9 cellular contexts compared by ENCODE assay signal in genomic region chr1:54980528-54981241, GRCh38. TPM values are rescaled to one million over a fixed set of nuclear protein-coding genes. Genes with fewer than 3 reads are reported as not detected.
DNase-seq lines count a peak whose midpoint lies in the region; ATAC-seq and TF ChIP-seq lines count a peak whose summit lies in the region.
"Had no signal": no experiment of that assay in that cellular context is flagged by ENCODE, and none has a peak within 500 bp of the region (broad histone marks: within the 10 kb centered on the region; RNA-seq: fewer than 3 reads in every experiment).

Gene TMEM61, plus strand, starts transcription at chr1:54980628. Its CDS starts 438 bp downstream, at chr1:54981066.

- CTCF ChIA-PET in HEK293 (lab: Yijun Ruan, JAX): no interaction called here

- H3K27me3 ChIP-seq in iPS-15b (ENCODE audit: control insufficient read depth, insufficient read depth, low read length): peaks cover 21% of the 10 kb centered on the region
- peaks cover 8 to 24% (median 19%) of the 10 kb centered on the region in 3 donors for H3K27me3 ChIP-seq in skeletal muscle tissue (ENCODE audit: control insufficient read depth in 3 of 3, insufficient read depth in 3 of 3, low read length in 3 of 3)

- H3K27ac ChIP-seq in HEK293 (ENCODE audit: extremely low read depth, low read depth, low read length) (no peak within 1 kb of the TSS), skeletal muscle tissue (ENCODE audit: low read depth, low read length) (no peak within 1 kb of the TSS)

- POLR2A ChIA-PET in HEK293 (lab: Yijun Ruan, JAX): no interaction called here

- ATAC-seq in GM18868 (IDR thresholded peaks at IDR 0.05; ENCODE audit: unreplicated experiment) (no peak), GM19397 (IDR thresholded peaks at IDR 0.05; ENCODE audit: unreplicated experiment) (no peak)

- H3K4me1 ChIP-seq in HEK293 (ENCODE audit: control insufficient read depth, insufficient read depth, low read length) (peaks cover 5% of the 10 kb centered on the region; the same call in 1 of the 2 replicates), iPS-15b (ENCODE audit: control insufficient read depth, insufficient read depth, low read length) (no peaks in the 10 kb centered on the region), skeletal muscle tissue (ENCODE audit: control insufficient read depth in 3 of 3, insufficient read depth in 3 of 3, low read length in 3 of 3) (peaks cover 0 to 4% (median 0%) of the 10 kb centered on the region in 3 donors)

- H3K9me3 ChIP-seq in HEK293 (ENCODE audit: control insufficient read depth, insufficient read depth, low read depth, low read length): no peaks in the 10 kb centered on the region
- no peaks in the 10 kb centered on the region for H3K9me3 ChIP-seq in iPS-15b (ENCODE audit: control insufficient read depth, insufficient read depth, low read length)
- H3K9me3 ChIP-seq in skeletal muscle tissue (ENCODE audit: control insufficient read depth in 3 of 3, low read length in 3 of 3): no peaks in the 10 kb centered on the region

- in situ Hi-C loops in astrocyte of the spinal cord (cut with HindIII; ENCODE audit: low sequenced_read_pairs): no loop called here

- H3K36me3 ChIP-seq in HEK293 (ENCODE audit: control insufficient read depth in 2 of 2, insufficient read depth in 1 of 2, low read length in 2 of 2): no peaks in the 10 kb centered on the region
- no peaks in the 10 kb centered on the region for H3K36me3 ChIP-seq in iPS-15b (ENCODE audit: control insufficient read depth, insufficient read depth, low read length)
- H3K36me3 ChIP-seq in skeletal muscle tissue (ENCODE audit: control insufficient read depth in 3 of 3, insufficient read depth in 3 of 3, low read length in 3 of 3): no peaks in the 10 kb centered on the region

- no peak for TF ChIP-seq CTCF in HEK293 (tag by site-specific recombination; IDR thresholded peaks at IDR 0.05)
- no peak for TF ChIP-seq CTCF in astrocyte of the spinal cord (IDR thresholded peaks at IDR 0.05; ENCODE audit: low read depth, low read length)

- H3K9ac ChIP-seq in iPS-15b (ENCODE audit: low read depth, low read length) (no peak within 1 kb of the TSS), skeletal muscle tissue (ENCODE audit: low read depth in 1 of 3, low read length in 3 of 3) (peak within 1 kb of the TSS in 2 of 3 donors; percentile 61 to 68)

- DNase-seq in astrocyte of the spinal cord (ENCODE audit: low read depth, low spot score) (no peak), hippocampal formation (lab: John Stamatoyannopoulos, UW) (no peak)
- DNase-seq in stimulated activated CD8-positive, alpha-beta memory T cell treated with anti-CD3 and anti-CD28 coated beads, Interleukin-4, amount 100 ng/mL, for 48 hours: no peak

- H3K4me3 ChIP-seq in HEK293 (ENCODE audit: low read depth, low read length) (peak within 1 kb of the TSS; percentile 13), astrocyte of the spinal cord (ENCODE audit: low read depth, low read length) (peak within 1 kb of the TSS; percentile 13), iPS-15b (ENCODE audit: low read depth, low read length) (peak within 1 kb of the TSS; percentile 36), skeletal muscle tissue (ENCODE audit: low read length in 3 of 3) (peak within 1 kb of the TSS; percentile 57 to 64 (median 59))

TF ChIP-seq in HEK293, 187 proteins besides CTCF, POLR2A, EP300 and RAD21:
- TF ChIP-seq KLF10 (tag by site-specific recombination; IDR thresholded peaks at IDR 0.05) (no peak), ZNF488 (tag by site-specific recombination; IDR thresholded peaks at IDR 0.05) (no peak), ZNF677 (tag by site-specific recombination; IDR thresholded peaks at IDR 0.05) (no peak), YY1 (tag by site-specific recombination; IDR thresholded peaks at IDR 0.05) (no peak), ZFP3 (tag by site-specific recombination; IDR thresholded peaks at IDR 0.05; ENCODE audit: low read depth) (no peak), ZBTB7A (tag by site-specific recombination; IDR thresholded peaks at IDR 0.05; ENCODE audit: low read depth) (no peak)

RNA-seq across cellular contexts. Expression of gene TMEM61, which starts in this region (rescaled TPM):
- total RNA-seq in skeletal muscle tissue: not detected
- total RNA-seq: myocyte had no signal
